In genomic region chrX:29652484-29652883, GRCh38 we compare ENCODE assay signal across 18 cellular contexts.
DNase-seq lines count a peak whose midpoint lies in the region; ATAC-seq, FAIRE-seq and TF ChIP-seq lines count a peak whose summit lies in the region.
"Had no signal": no experiment of that assay in that cellular context is flagged by ENCODE, and none has a peak within 500 bp of the region (broad histone marks: within the 10 kb centered on the region; RNA-seq: fewer than 3 reads in every experiment).

No MANE protein-coding gene starts in this region.

- no peaks in the 10 kb centered on the region for H4K20me1 ChIP-seq in fibroblast of lung (ENCODE audit: control insufficient read depth, extremely low read depth, insufficient read depth, low read length)
- no peaks in the 10 kb centered on the region for H4K20me1 ChIP-seq in osteoblast (ENCODE audit: insufficient read depth, low read length)

- H3K27ac ChIP-seq in fibroblast of lung (ENCODE audit: insufficient read depth, low read length) (no peak overlapping the region), osteoblast (ENCODE audit: low read depth, low read length) (no peak overlapping the region), left lung (no peak overlapping the region)
- H3K27ac ChIP-seq: right lobe of liver, SJCRH30 had no signal

- H3K4me2 ChIP-seq in fibroblast of lung (ENCODE audit: extremely low read depth, insufficient read depth, low read length) (peak overlapping the region; percentile 35), osteoblast (ENCODE audit: insufficient read depth, low read length) (peak overlapping the region; percentile 30)

- no peak for ATAC-seq in mucosa of descending colon
- ATAC-seq in left lung, result no peak
- ATAC-seq: activated CD8-positive, alpha-beta T cell treated with anti-CD3 and anti-CD28 coated beads for 36 hours; right lobe of liver; stimulated activated naive B cell treated with anti-CD40 and anti-IgM and Interleukin-4, amounts not matched to agents 10 μg/mL and 1 μg/mL and 100 μg/mL, for 72 hours had no signal

- H2AFZ ChIP-seq in fibroblast of lung (ENCODE audit: low read length), result no peak overlapping the region
- H2AFZ ChIP-seq in osteoblast (ENCODE audit: low read length), result no peak overlapping the region

- DNase-seq in GM04503 (ENCODE audit: low read depth), result peak; percentile 45
- peak; percentile 56 for DNase-seq in RCC 7860 (ENCODE audit: low spot score)
- DNase-seq in fibroblast of lung (ENCODE audit: low read depth in 2 of 2), result peak; percentile 55 to 89
- peak; percentile 6 for DNase-seq in osteoblast (ENCODE audit: insufficient read length, low spot score, missing footprints)
- no peak for DNase-seq in AML-193 (lab: John Stamatoyannopoulos, UW)
- no peak for DNase-seq in mucosa of descending colon
- DNase-seq in left lung, result no peak
- DNase-seq in DMS79 treated with DMSO at 0.1 percent for 48 hours (lab: John Stamatoyannopoulos, UW), result no peak
- DNase-seq: activated CD8-positive, alpha-beta T cell treated with anti-CD3 and anti-CD28 coated beads for 36 hours; activated gamma-delta T cell; CD8-positive, alpha-beta memory T cell; endodermal cell; GF-D8; MM.1S; right lobe of liver; SJCRH30; stimulated activated naive B cell treated with anti-CD40 and anti-IgM and Interleukin-4, amounts not matched to agents 10 μg/mL and 1 μg/mL and 100 μg/mL, for 72 hours had no signal

- H3K4me3 ChIP-seq in fibroblast of lung (replicated peaks in 1 of 4; ENCODE audit: control extremely low read depth in 1 of 4, insufficient read depth in 1 of 4, low read depth in 3 of 4, low read length in 4 of 4) (no peak overlapping the region), osteoblast (ENCODE audit: insufficient read depth, low read length) (no peak overlapping the region), mucosa of descending colon (no peak overlapping the region), left lung (no peak overlapping the region)
- H3K4me3 ChIP-seq: right lobe of liver, SJCRH30 had no signal

- peak; percentile 98 for FAIRE-seq in RCC 7860 (lab: Jason Lieb, UNC)
- FAIRE-seq: urothelium cell line had no signal

- no peaks in the 10 kb centered on the region for H3K4me1 ChIP-seq in fibroblast of lung (ENCODE audit: control insufficient read depth, extremely low read depth, insufficient read depth, low read length)
- peaks cover 7% of the 10 kb centered on the region for H3K4me1 ChIP-seq in osteoblast (ENCODE audit: insufficient read depth, low read length)
- H3K4me1 ChIP-seq in mucosa of descending colon (ENCODE audit: low read depth), result no peaks in the 10 kb centered on the region
- no peaks in the 10 kb centered on the region for H3K4me1 ChIP-seq in left lung
- H3K4me1 ChIP-seq: right lobe of liver, SJCRH30 had no signal

- H3K9me3 ChIP-seq in fibroblast of lung (ENCODE audit: control insufficient read depth, insufficient read depth, low read depth, low read length) (no peaks in the 10 kb centered on the region), osteoblast (ENCODE audit: low read depth, low read length) (no peaks in the 10 kb centered on the region), mucosa of descending colon (no peaks in the 10 kb centered on the region), left lung (no peaks in the 10 kb centered on the region)
- H3K9me3 ChIP-seq: right lobe of liver, SJCRH30 had no signal

- H3K79me2 ChIP-seq in fibroblast of lung (ENCODE audit: control insufficient read depth, insufficient read depth, low read length) (no peaks in the 10 kb centered on the region), osteoblast (ENCODE audit: insufficient read depth, low read length) (no peaks in the 10 kb centered on the region)

- intact Hi-C loops in mucosa of descending colon (cut with DNase I, micrococcal nuclease), result no loop called here
- intact Hi-C loops in left lung (cut with DNase I), result no loop called here

- TF ChIP-seq CTCF in fibroblast of lung (conservative IDR thresholded peaks at IDR 0.05 in 1 of 2, IDR thresholded peaks at IDR 0.05 in 1 of 2; ENCODE audit: low read depth in 1 of 2, low read length in 2 of 2) (no peak), osteoblast (IDR thresholded peaks at IDR 0.05; ENCODE audit: extremely low read depth, low read depth, low read length) (no peak), mucosa of descending colon (IDR thresholded peaks at IDR 0.05) (no peak), left lung (IDR thresholded peaks at IDR 0.05) (no peak)

- H3K36me3 ChIP-seq in fibroblast of lung (ENCODE audit: control insufficient read depth, insufficient read depth, low read length) (no peaks in the 10 kb centered on the region), osteoblast (ENCODE audit: insufficient read depth, low read length) (no peaks in the 10 kb centered on the region), mucosa of descending colon (ENCODE audit: low read depth) (no peaks in the 10 kb centered on the region), left lung (no peaks in the 10 kb centered on the region)
- H3K36me3 ChIP-seq: right lobe of liver, SJCRH30 had no signal

- H3K27me3 ChIP-seq in fibroblast of lung (ENCODE audit: control insufficient read depth, insufficient read depth, low read length), result no peaks in the 10 kb centered on the region
- no peaks in the 10 kb centered on the region for H3K27me3 ChIP-seq in osteoblast (ENCODE audit: insufficient read depth, low read length)
- no peaks in the 10 kb centered on the region for H3K27me3 ChIP-seq in left lung
- H3K27me3 ChIP-seq: right lobe of liver, SJCRH30 had no signal

- no peak overlapping the region for H3K9ac ChIP-seq in fibroblast of lung (ENCODE audit: insufficient read depth, low read length)

Comparison
In these comparisons a context has a peak if more than half of its experiments do, and no peak if none do; other contexts are left out.
1. DNase-seq: peak in GM04503 (single experiment), RCC 7860 (single experiment), fibroblast of lung (2 of 2) and osteoblast (single experiment); none in AML-193 (0 of 2), mucosa of descending colon (0 of 3), left lung (0 of 2) and DMS79 treated with DMSO at 0.1 percent for 48 hours (single experiment).